In genomic region chr6:28251648-28252506, GRCh38 we compare ENCODE assay signal across 8 cellular contexts. TPM values are rescaled to one million over a fixed set of nuclear protein-coding genes. Genes with fewer than 3 reads are reported as not detected.
DNase-seq lines count a peak whose midpoint lies in the region; ATAC-seq and TF ChIP-seq lines count a peak whose summit lies in the region.

Gene ZKSCAN4, minus strand, starts transcription at chr6:28252269. Its CDS starts 289 bp downstream, at chr6:28251980.

- TF ChIP-seq CTCF in ascending aorta (IDR thresholded peaks at IDR 0.05) (no peak), vagina (IDR thresholded peaks at IDR 0.05) (no peak)

- peaks cover 10 to 16% of the 10 kb centered on the region in 2 donors for H3K36me3 ChIP-seq in ascending aorta
- peaks cover 0 to 21% of the 10 kb centered on the region in 2 donors for H3K36me3 ChIP-seq in vagina

- H3K27me3 Mint-ChIP-seq in T-helper 17 cell, result no peaks in the 10 kb centered on the region

- peaks cover 3% of the 10 kb centered on the region for H3K36me3 Mint-ChIP-seq in T-helper 17 cell (ENCODE audit: low read depth)

- H3K4me3 ChIP-seq in GM08714 (ENCODE audit: low read length) (peak within 1 kb of the TSS; percentile 87), ascending aorta (peak within 1 kb of the TSS; percentile 72 to 73), vagina (peak within 1 kb of the TSS; percentile 63 to 76)

- peak within 1 kb of the TSS; percentile 95 for H3K27ac Mint-ChIP-seq in T-helper 17 cell

- no peak for TF ChIP-seq POLR2A in vagina (IDR thresholded peaks at IDR 0.05)

- H3K27me3 ChIP-seq in ascending aorta, result no peaks in the 10 kb centered on the region
- H3K27me3 ChIP-seq in vagina, result no peaks in the 10 kb centered on the region

- ATAC-seq in HG02623 (IDR thresholded peaks at IDR 0.05; ENCODE audit: unreplicated experiment) (peak; percentile 83), T-helper 17 cell (peak; percentile 96)

- peaks cover 23% of the 10 kb centered on the region for H3K4me1 Mint-ChIP-seq in T-helper 17 cell

- H3K27ac ChIP-seq in ascending aorta (peak within 1 kb of the TSS; percentile 28 to 53), vagina (peak within 1 kb of the TSS; percentile 42)

- H3K4me3 Mint-ChIP-seq in T-helper 17 cell, result peak within 1 kb of the TSS; percentile 99

- intact Hi-C loops in ascending aorta (cut with DNase I), result loop anchor here (1.0 kb wide), 2 partner anchors 27 to 104 kb away; partner anchors contain the start of gene ZSCAN9
- intact Hi-C loops in vagina (cut with DNase I), result no loop called here

- no peaks in the 10 kb centered on the region for H3K9me3 ChIP-seq in T-helper 17 cell (ENCODE audit: control insufficient read depth, low read length, poor library complexity, severe bottlenecking)
- H3K9me3 ChIP-seq in ascending aorta, result no peaks in the 10 kb centered on the region
- H3K9me3 ChIP-seq in vagina, result no peaks in the 10 kb centered on the region

- H3K4me1 ChIP-seq in ascending aorta (peaks cover 3 to 13% of the 10 kb centered on the region in 2 donors), vagina (peaks cover 25% of the 10 kb centered on the region)

- DNase-seq in NCI-H1694 (lab: John Stamatoyannopoulos, UW) (peak; percentile 92), T-helper 17 cell (peak; percentile 29 to 70 (median 45)), ascending aorta (ENCODE audit: low spot score in 2 of 2) (peak; percentile 25 to 84), hepatic stellate cell (ENCODE audit: low spot score) (peak; percentile 80), putamen (ENCODE audit: low spot score) (peak; percentile 88), vagina (ENCODE audit: extremely low spot score in 2 of 2) (no peak)

RNA-seq across cellular contexts. Expression of gene ZKSCAN4, which starts in this region (rescaled TPM):
- total RNA-seq in T-helper 17 cell, result 1 to 10 TPM; 1.1 to 2.1 TPM
- total RNA-seq in ascending aorta, result 3.1 TPM
- total RNA-seq in vagina, result 5.9 TPM

Comparison
In these comparisons a context has a peak if more than half of its experiments do, and no peak if none do; other contexts are left out.
1. DNase-seq: peak in NCI-H1694 (single experiment), T-helper 17 cell (3 of 3), ascending aorta (2 of 2), hepatic stellate cell (single experiment) and putamen (single experiment); none in vagina (0 of 2).
2. Peak in every context shown above with its lines, with median percentiles within 50 percentile points of each other: H3K4me3 ChIP-seq.